Comparison of ENCODE assay signal across 11 cellular contexts in genomic region chr1:77412069-77412793, GRCh38.
DNase-seq lines count a peak whose midpoint lies in the region; ATAC-seq and TF ChIP-seq lines count a peak whose summit lies in the region.
"Had no signal": no experiment of that assay in that cellular context is flagged by ENCODE, and none has a peak within 500 bp of the region (broad histone marks: within the 10 kb centered on the region; RNA-seq: fewer than 3 reads in every experiment).

No MANE protein-coding gene starts in this region.

- POLR2A ChIA-PET in A673 (lab: Charles Lee; ENCODE audit: low non-redundant PET) (no interaction called here), RWPE1 (lab: Yijun Ruan, JAX; ENCODE audit: low non-redundant PET) (no interaction called here)

- H3K27ac ChIP-seq in A673 (ENCODE audit: low read depth, low read length, poor library complexity, severe bottlenecking) (no peak overlapping the region), RWPE1 (no peak overlapping the region), gastroesophageal sphincter (no peak overlapping the region)

- no peak for TF ChIP-seq CTCF in A673 (conservative IDR thresholded peaks at IDR 0.05; ENCODE audit: low read depth, low read length)
- TF ChIP-seq CTCF in HFF-Myc (IDR thresholded peaks at IDR 0.05; ENCODE audit: low read depth, low read length, missing control alignments): no peak
- no peak for TF ChIP-seq CTCF in RWPE1 (conservative IDR thresholded peaks at IDR 0.05; ENCODE audit: low read depth)
- TF ChIP-seq CTCF in foreskin fibroblast (IDR thresholded peaks at IDR 0.05; ENCODE audit: low read depth, low read length): no peak
- TF ChIP-seq CTCF in gastroesophageal sphincter (IDR thresholded peaks at IDR 0.05): no peak

- intact Hi-C loops in A673 (cut with micrococcal nuclease; ENCODE audit: unreplicated experiment): loop anchor here (10.0 kb wide), 1 partner anchor 123 kb away; no protein-coding TSS in a partner anchor

- H3K4me3 ChIP-seq in A673 (ENCODE audit: low read depth, low read length, poor library complexity, severe bottlenecking) (no peak overlapping the region), HFF-Myc (replicated peaks; ENCODE audit: low read depth, low read length) (no peak overlapping the region), foreskin fibroblast (ENCODE audit: low read depth in 1 of 2, low read length in 2 of 2) (no peak overlapping the region), gastroesophageal sphincter (no peak overlapping the region)

- BruUV-seq in A673 (replicated peaks; lab: Mats Ljungman, UMichigan): no TSS peak

- no peaks in the 10 kb centered on the region for H3K27me3 ChIP-seq in A673 (replicated peaks; ENCODE audit: insufficient read depth, low read depth, low read length, poor library complexity)
- no peaks in the 10 kb centered on the region for H3K27me3 ChIP-seq in gastroesophageal sphincter

- H3K36me3 ChIP-seq in A673 (ENCODE audit: insufficient read depth, low read length, poor library complexity, severe bottlenecking) (no peaks in the 10 kb centered on the region), gastroesophageal sphincter (no peaks in the 10 kb centered on the region)

- H3K4me1 ChIP-seq in A673 (ENCODE audit: insufficient read depth, low read length, poor library complexity, severe bottlenecking) (peaks cover 9% of the 10 kb centered on the region), gastroesophageal sphincter (no peaks in the 10 kb centered on the region)

- no peak for TF ChIP-seq EP300 in gastroesophageal sphincter (IDR thresholded peaks at IDR 0.05)

- CTCF ChIA-PET in A673 (lab: Charles Lee) (no interaction called here), RWPE1 (lab: Yijun Ruan, JAX) (no interaction called here)

- no peak for TF ChIP-seq POLR2A in gastroesophageal sphincter (IDR thresholded peaks at IDR 0.05)

- 84 to 90% methylated on average over 4 to 7 of the region's 9 CpGs for WGBS in gastroesophageal sphincter (ENCODE audit: low coverage in 1 of 2), 2 donors

- DNase-seq in A673 (ENCODE audit: low spot score) (peak; percentile 77), HFF-Myc (ENCODE audit: extremely low read depth, low read depth) (peak; percentile 35), RWPE1 (ENCODE audit: low spot score) (peak; percentile 38), foreskin fibroblast (peak; percentile 61 to 71), epidermal melanocyte (ENCODE audit: insufficient read length, low spot score) (no peak), DMS79 (lab: John Stamatoyannopoulos, UW) (no peak)
- DNase-seq: activated CD4-positive, alpha-beta T cell treated with anti-CD3 and anti-CD28 coated beads for 36 hours; foreskin melanocyte; stimulated activated CD4-positive, alpha-beta T cell treated with anti-CD3 and anti-CD28 coated beads, Interleukin-1b, Interleukin-23, amount 100 ng/mL, for 48 hours had no signal

- ATAC-seq in HG02981 (IDR thresholded peaks at IDR 0.05; ENCODE audit: unreplicated experiment) (no peak), gastroesophageal sphincter (no peak)
- ATAC-seq: activated CD4-positive, alpha-beta T cell treated with anti-CD3 and anti-CD28 coated beads for 36 hours had no signal

- no peaks in the 10 kb centered on the region for H3K9me3 ChIP-seq in A673 (ENCODE audit: low read depth, low read length, poor library complexity, severe bottlenecking)
- H3K9me3 ChIP-seq in gastroesophageal sphincter: no peaks in the 10 kb centered on the region

Comparison
In these comparisons a context has a peak if more than half of its experiments do, and no peak if none do; other contexts are left out.
1. DNase-seq: peak in A673 (single experiment), HFF-Myc (single experiment), RWPE1 (single experiment) and foreskin fibroblast (2 of 2); none in epidermal melanocyte (single experiment) and DMS79 (single experiment).